2 cellular contexts compared by ENCODE assay signal in genomic region chr2:113227290-113227689, GRCh38.
TF ChIP-seq lines count a peak whose summit lies in the region.

No MANE protein-coding gene starts in this region.

TF ChIP-seq in HEK293, 187 proteins besides CTCF, POLR2A, EP300 and RAD21:
- TF ChIP-seq ZNF324 (tag by site-specific recombination; IDR thresholded peaks at IDR 0.05) = no peak
- no peak for TF ChIP-seq ZNF449 (tag by site-specific recombination; IDR thresholded peaks at IDR 0.05)
- no peak for TF ChIP-seq ZSCAN18 (tag by site-specific recombination; IDR thresholded peaks at IDR 0.05)
- TF ChIP-seq HOXD13 (CRISPR knock-in tag; IDR thresholded peaks at IDR 0.05; ENCODE audit: borderline replicate concordance) = no peak
- TF ChIP-seq PATZ1 (tag by site-specific recombination; IDR thresholded peaks at IDR 0.05) = no peak
- no peak for TF ChIP-seq ZNF610 (tag by site-specific recombination; IDR thresholded peaks at IDR 0.05; ENCODE audit: borderline replicate concordance)
- no peak for TF ChIP-seq ZNF843 (tag by site-specific recombination; IDR thresholded peaks at IDR 0.05)
- TF ChIP-seq ZNF350 (tag by site-specific recombination; IDR thresholded peaks at IDR 0.05) = no peak
- no peak for TF ChIP-seq ZNF629 (tag by site-specific recombination; IDR thresholded peaks at IDR 0.05)
- TF ChIP-seq ZNF704 (tag by site-specific recombination; IDR thresholded peaks at IDR 0.05) = no peak
- no peak for TF ChIP-seq ZNF391 (tag by site-specific recombination; IDR thresholded peaks at IDR 0.05; ENCODE audit: borderline replicate concordance, low read depth)
- no peak for TF ChIP-seq ZBTB48 (tag by site-specific recombination; IDR thresholded peaks at IDR 0.05)
- TF ChIP-seq RBAK (tag by site-specific recombination; IDR thresholded peaks at IDR 0.05) = no peak
- TF ChIP-seq IKZF3 (tag by site-specific recombination; IDR thresholded peaks at IDR 0.05) = no peak
- no peak for TF ChIP-seq ZNF792 (tag by site-specific recombination; IDR thresholded peaks at IDR 0.05)
- no peak for TF ChIP-seq HOXA7 (CRISPR knock-in tag; IDR thresholded peaks at IDR 0.05; ENCODE audit: borderline replicate concordance)
- TF ChIP-seq ZNF645 (tag by site-specific recombination; IDR thresholded peaks at IDR 0.05) = no peak
- no peak for TF ChIP-seq ZNF747 (tag by site-specific recombination; IDR thresholded peaks at IDR 0.05)

TF ChIP-seq in GM12878, 131 proteins besides CTCF, POLR2A, EP300 and RAD21:
- TF ChIP-seq CREM (IDR thresholded peaks at IDR 0.05; ENCODE audit: low read depth) (no peak), YBX1 (IDR thresholded peaks at IDR 0.05) (no peak), ZZZ3 (IDR thresholded peaks at IDR 0.05; ENCODE audit: control insufficient read depth, insufficient read length, low read depth) (no peak), NR2F1 (conservative IDR thresholded peaks at IDR 0.05) (no peak), PBX3 (IDR thresholded peaks at IDR 0.05; ENCODE audit: insufficient replicate concordance, low read depth, low read length) (no peak), ZBTB33 (IDR thresholded peaks at IDR 0.05) (no peak), GATAD2B (conservative IDR thresholded peaks at IDR 0.05; ENCODE audit: low read depth) (no peak), LARP7 (IDR thresholded peaks at IDR 0.05) (no peak), ZNF207 (IDR thresholded peaks at IDR 0.05; ENCODE audit: borderline replicate concordance) (no peak), ZNF592 (IDR thresholded peaks at IDR 0.05) (no peak), MTA2 (IDR thresholded peaks at IDR 0.05; ENCODE audit: low read depth) (no peak), BACH1 (IDR thresholded peaks at IDR 0.05; ENCODE audit: borderline replicate concordance) (no peak), SUZ12 (IDR thresholded peaks at IDR 0.05; ENCODE audit: unreplicated experiment) (no peak), NBN (IDR thresholded peaks at IDR 0.05) (no peak), PML (IDR thresholded peaks at IDR 0.05; ENCODE audit: low read length) (no peak), HDAC6 (IDR thresholded peaks at IDR 0.05; ENCODE audit: unreplicated experiment) (no peak), STAT1 (conservative IDR thresholded peaks at IDR 0.05) (no peak), MEF2B (IDR thresholded peaks at IDR 0.05; ENCODE audit: partially characterized antibody, poor library complexity, severe bottlenecking) (no peak), BCL3 (IDR thresholded peaks at IDR 0.05; ENCODE audit: borderline replicate concordance, insufficient read depth, low read depth, low read length, poor library complexity, severe bottlenecking) (no peak), RB1 (IDR thresholded peaks at IDR 0.05; ENCODE audit: borderline replicate concordance) (no peak)
TF ChIP-seq in GM12878: peak in this region for 0.
